Comparison of ENCODE assay signal across 27 cellular contexts in the genomic region with DNA sequence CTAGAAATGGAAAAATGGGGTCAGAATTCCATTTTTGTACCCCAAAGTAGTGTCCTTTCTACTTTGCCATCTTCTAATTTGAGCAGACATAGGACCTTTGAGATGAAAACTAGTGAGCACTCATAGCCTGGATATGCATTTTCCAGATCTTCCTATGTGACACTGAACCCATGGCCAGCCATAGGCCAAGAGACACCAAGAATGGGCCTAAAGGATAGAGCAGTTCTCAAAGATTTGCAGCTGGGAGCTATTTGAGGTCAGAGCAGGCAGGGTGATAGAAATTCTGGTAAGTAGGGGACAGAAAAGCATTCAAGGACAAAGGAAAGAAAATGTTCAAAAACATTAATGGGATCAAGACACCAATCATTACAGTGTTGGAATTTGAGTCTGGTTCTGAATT.
"Had no signal": no experiment of that assay in that cellular context is flagged by ENCODE, and none has a peak within 500 bp of the region (broad histone marks: within the 10 kb centered on the region; RNA-seq: fewer than 3 reads in every experiment).

No MANE protein-coding gene starts in this region.

- H3K9ac ChIP-seq: neural progenitor cell had no signal

- DNase-seq: naive thymus-derived CD4-positive, alpha-beta T cell; natural killer cell; occipital lobe; pancreas; retina; right cardiac atrium; right lobe of liver; sigmoid colon; small intestine; stimulated activated CD4-positive, alpha-beta T cell treated with anti-CD3 and anti-CD28 coated beads, Interleukin-15, amount 100 ng/mL, for 24 hours; stimulated activated CD4-positive, alpha-beta T cell treated with anti-CD3 and anti-CD28 coated beads, Interleukin-2, amount 100 ng/mL, for 24 hours; stimulated activated CD4-positive, alpha-beta T cell treated with anti-CD3 and anti-CD28 coated beads, Interleukin-2, amount 100 ng/mL, for 48 hours; stimulated activated CD4-positive, alpha-beta T cell treated with anti-CD3 and anti-CD28 coated beads, Interleukin-4, amount 100 ng/mL, for 24 hours; stimulated activated naive B cell treated with anti-CD40 and anti-IgM and Interleukin-4, amounts not matched to agents 10 μg/mL and 1 μg/mL and 100 μg/mL, for 72 hours; stimulated activated naive CD4-positive, alpha-beta T cell treated with Interleukin-2 at 50 U/mL for 16 hours; stomach; thyroid gland; trophoblast cell; upper lobe of left lung had no signal

- H3K9me3 ChIP-seq: pancreas, prostate gland, right lobe of liver, sigmoid colon, stomach, thoracic aorta, thyroid gland, tibial nerve, upper lobe of left lung, vagina had no signal

- H3K4me1 ChIP-seq: neural progenitor cell, pancreas, prostate gland, right lobe of liver, sigmoid colon, stomach, thyroid gland, tibial nerve, upper lobe of left lung, vagina had no signal

- H3K4me1 Mint-ChIP-seq: naive thymus-derived CD4-positive, alpha-beta T cell; natural killer cell; nephron; stimulated activated effector memory CD8-positive, alpha-beta T cell treated with anti-CD3 and anti-CD28 coated beads, Interleukin-12 subunit alpha, Interleukin-12 subunit beta, amount 100 ng/mL, for 72 hours; stimulated activated naive B cell treated with anti-CD40 and anti-IgM and Interleukin-4, amounts not matched to agents 10 μg/mL and 1 μg/mL and 100 μg/mL, for 72 hours had no signal

- H3K27ac Mint-ChIP-seq: naive thymus-derived CD4-positive, alpha-beta T cell; natural killer cell; nephron; neural progenitor cell; stimulated activated effector memory CD8-positive, alpha-beta T cell treated with anti-CD3 and anti-CD28 coated beads, Interleukin-12 subunit alpha, Interleukin-12 subunit beta, amount 100 ng/mL, for 72 hours; stimulated activated naive B cell treated with anti-CD40 and anti-IgM and Interleukin-4, amounts not matched to agents 10 μg/mL and 1 μg/mL and 100 μg/mL, for 72 hours; stimulated activated naive CD8-positive, alpha-beta T cell treated with anti-CD3 and anti-CD28 coated beads, Interleukin-15, Interleukin-2, amounts not matched to agents 100 ng/mL and 50 ng/mL, for 24 hours had no signal

- H3K4me3 ChIP-seq: neural progenitor cell, pancreas, prostate gland, right lobe of liver, sigmoid colon, stomach, thoracic aorta, thyroid gland, tibial nerve, upper lobe of left lung, vagina had no signal

- H3K36me3 ChIP-seq: neural progenitor cell, pancreas, prostate gland, right lobe of liver, sigmoid colon, stomach, thoracic aorta, thyroid gland, tibial nerve, upper lobe of left lung, vagina had no signal

- H3K36me3 Mint-ChIP-seq: naive thymus-derived CD4-positive, alpha-beta T cell; natural killer cell; neural progenitor cell; stimulated activated effector memory CD8-positive, alpha-beta T cell treated with anti-CD3 and anti-CD28 coated beads, Interleukin-12 subunit alpha, Interleukin-12 subunit beta, amount 100 ng/mL, for 72 hours; stimulated activated naive B cell treated with anti-CD40 and anti-IgM and Interleukin-4, amounts not matched to agents 10 μg/mL and 1 μg/mL and 100 μg/mL, for 72 hours had no signal

- H3K4me3 Mint-ChIP-seq: naive thymus-derived CD4-positive, alpha-beta T cell; natural killer cell; nephron; neural progenitor cell; stimulated activated effector memory CD8-positive, alpha-beta T cell treated with anti-CD3 and anti-CD28 coated beads, Interleukin-12 subunit alpha, Interleukin-12 subunit beta, amount 100 ng/mL, for 72 hours; stimulated activated naive B cell treated with anti-CD40 and anti-IgM and Interleukin-4, amounts not matched to agents 10 μg/mL and 1 μg/mL and 100 μg/mL, for 72 hours; stimulated activated naive CD8-positive, alpha-beta T cell treated with anti-CD3 and anti-CD28 coated beads, Interleukin-15, Interleukin-2, amounts not matched to agents 100 ng/mL and 50 ng/mL, for 24 hours had no signal

- H3K27ac ChIP-seq: neural progenitor cell, pancreas, prostate gland, right lobe of liver, sigmoid colon, stomach, thoracic aorta, thyroid gland, tibial nerve, upper lobe of left lung, vagina had no signal

- H3K9me3 Mint-ChIP-seq: natural killer cell, nephron had no signal

- H3K27me3 ChIP-seq: neural progenitor cell, pancreas, right lobe of liver, sigmoid colon, stomach, thyroid gland, tibial nerve, upper lobe of left lung, vagina had no signal
